Comparison of ENCODE assay signal across 15 cellular contexts in genomic region chr4:43757147-43757546, GRCh38.
A peak's percentile ranks its signal among the peaks of the same experiment; 100 is the strongest.
DNase-seq lines count a peak whose midpoint lies in the region; ATAC-seq and TF ChIP-seq lines count a peak whose summit lies in the region.
"Had no signal": no experiment of that assay in that cellular context is flagged by ENCODE, and none has a peak within 500 bp of the region (broad histone marks: within the 10 kb centered on the region; RNA-seq: fewer than 3 reads in every experiment).

No MANE protein-coding gene starts in this region.

- H3K14ac ChIP-seq in H9 (ENCODE audit: insufficient read depth, low read length), result no peak overlapping the region

- TF ChIP-seq POLR2A in spleen (IDR thresholded peaks at IDR 0.05), result no peak

- H2AFZ ChIP-seq in H9 (ENCODE audit: low read length), result no peak overlapping the region
- H2AFZ ChIP-seq: PC-9 had no signal

- peak; percentile 34 for DNase-seq in H9
- DNase-seq in RWPE1 (ENCODE audit: low spot score), result peak; percentile 30
- DNase-seq in foreskin keratinocyte, result peak; percentile 53 to 68
- peak; percentile 30 for DNase-seq in pons (ENCODE audit: low spot score)
- no peak for DNase-seq in dermis blood vessel endothelial cell
- no peak for DNase-seq in spleen
- DNase-seq in T-helper 2 cell treated with Interferon-gamma antibody and Interleukin-4, amounts not matched to agents 5 μg/mL and 100 μg/mL, for 36 hours (ENCODE audit: low spot score), result no peak
- DNase-seq: DMS79 treated with DMSO at 0.1 percent for 48 hours, gastrocnemius medialis, NCI-H1092 had no signal

- H3K4me2 ChIP-seq in H9 (ENCODE audit: insufficient read depth, insufficient read length, low read length), result no peak overlapping the region
- H3K4me2 ChIP-seq: BLaER1, PC-9 had no signal

- no peak overlapping the region for H3K9ac ChIP-seq in H9 (ENCODE audit: extremely low read depth, insufficient read length, low read length)
- H3K9ac ChIP-seq: BLaER1 had no signal

- no peak overlapping the region for H3T11ph ChIP-seq in H9 (ENCODE audit: low read length)

- H3K27me3 Mint-ChIP-seq in H9 (ENCODE audit: low read depth), result no peaks in the 10 kb centered on the region
- no peaks in the 10 kb centered on the region for H3K27me3 Mint-ChIP-seq in T-helper 2 cell treated with Interferon-gamma antibody and Interleukin-4, amounts not matched to agents 5 μg/mL and 100 μg/mL, for 36 hours (ENCODE audit: low read depth)
- H3K27me3 Mint-ChIP-seq: brain had no signal

- H3K18ac ChIP-seq in H9 (ENCODE audit: insufficient read length, low read depth, low read length), result no peak overlapping the region

- H3K27ac ChIP-seq in H9 (ENCODE audit: insufficient read length, low read depth, low read length) (no peak overlapping the region), RWPE1 (no peak overlapping the region), foreskin keratinocyte (no peak overlapping the region), spleen (no peak overlapping the region)
- H3K27ac ChIP-seq: BLaER1, gastrocnemius medialis, PC-9 had no signal

- no peak overlapping the region for H2BK20ac ChIP-seq in H9 (ENCODE audit: low read depth, low read length, poor library complexity, severe bottlenecking)

- H3K9me3 Mint-ChIP-seq in H9, result no peaks in the 10 kb centered on the region
- peaks cover 22% of the 10 kb centered on the region for H3K9me3 Mint-ChIP-seq in T-helper 2 cell treated with Interferon-gamma antibody and Interleukin-4, amounts not matched to agents 5 μg/mL and 100 μg/mL, for 36 hours
- H3K9me3 Mint-ChIP-seq: brain had no signal

- no peak overlapping the region for H2AK5ac ChIP-seq in H9 (ENCODE audit: insufficient read length, low read length)

- no peaks in the 10 kb centered on the region for H3K9me3 ChIP-seq in H9 (ENCODE audit: control insufficient read depth, low read depth, low read length)
- no peaks in the 10 kb centered on the region for H3K9me3 ChIP-seq in spleen
- H3K9me3 ChIP-seq: BLaER1, gastrocnemius medialis had no signal

- ATAC-seq in foreskin keratinocyte (peak; percentile 51), GM21723 (IDR thresholded peaks at IDR 0.05; ENCODE audit: unreplicated experiment) (no peak)
- ATAC-seq: gastrocnemius medialis, left lobe of liver had no signal

- H4K91ac ChIP-seq in H9 (ENCODE audit: insufficient read length, low read depth, low read length), result no peak overlapping the region

- no peaks in the 10 kb centered on the region for H3K79me1 ChIP-seq in H9 (ENCODE audit: insufficient read depth, low read depth, low read length, poor library complexity, severe bottlenecking)

- H3K36me3 ChIP-seq in spleen, result no peaks in the 10 kb centered on the region
- H3K36me3 ChIP-seq: BLaER1, gastrocnemius medialis had no signal

- H4K8ac ChIP-seq in H9 (replicated peaks; ENCODE audit: insufficient read length, low read depth, low read length), result no peak overlapping the region

- H3K4ac ChIP-seq in H9 (ENCODE audit: low read depth, low read length), result no peak overlapping the region

- intact Hi-C loops in spleen (cut with DNase I; ENCODE audit: low total_unique reads), result no loop called here

- POLR2A ChIA-PET in RWPE1 (lab: Yijun Ruan, JAX; ENCODE audit: low non-redundant PET), result no interaction called here

- no peaks in the 10 kb centered on the region for H3K23me2 ChIP-seq in H9 (ENCODE audit: insufficient read length, low read depth, low read length, poor library complexity, severe bottlenecking)

- no peak overlapping the region for H4K5ac ChIP-seq in H9 (ENCODE audit: insufficient read length, low read depth, low read length)

- H3K79me2 ChIP-seq in H9 (ENCODE audit: insufficient read depth, low read length), result no peaks in the 10 kb centered on the region

- peaks cover 6% of the 10 kb centered on the region in 2 experiments for H3K4me1 Mint-ChIP-seq in H9
- H3K4me1 Mint-ChIP-seq in T-helper 2 cell treated with Interferon-gamma antibody and Interleukin-4, amounts not matched to agents 5 μg/mL and 100 μg/mL, for 36 hours (ENCODE audit: low read depth), result no peaks in the 10 kb centered on the region

- H4K20me1 ChIP-seq in H9 (ENCODE audit: control insufficient read depth, insufficient read depth, insufficient read length), result no peaks in the 10 kb centered on the region
- H4K20me1 ChIP-seq: BLaER1 had no signal

- H3K56ac ChIP-seq in H9 (ENCODE audit: insufficient read length, low read depth, low read length), result no peak overlapping the region

- no peak overlapping the region for H2BK15ac ChIP-seq in H9 (ENCODE audit: low read depth, low read length)

- no peak overlapping the region for H3K4me3 Mint-ChIP-seq in H9
- H3K4me3 Mint-ChIP-seq in T-helper 2 cell treated with Interferon-gamma antibody and Interleukin-4, amounts not matched to agents 5 μg/mL and 100 μg/mL, for 36 hours, result no peak overlapping the region
- H3K4me3 Mint-ChIP-seq: brain had no signal

- no peak overlapping the region for H2BK12ac ChIP-seq in H9 (ENCODE audit: insufficient read length, low read depth, low read length)

- H3K23ac ChIP-seq in H9 (ENCODE audit: insufficient read length, low read depth, low read length), result no peak overlapping the region

- no peak overlapping the region for H2BK120ac ChIP-seq in H9 (ENCODE audit: low read depth, low read length, poor library complexity, severe bottlenecking)

- TF ChIP-seq CTCF in H9 (conservative IDR thresholded peaks at IDR 0.05), result no peak
- no peak for TF ChIP-seq CTCF in RWPE1 (conservative IDR thresholded peaks at IDR 0.05; ENCODE audit: low read depth)
- no peak for TF ChIP-seq CTCF in foreskin keratinocyte (conservative IDR thresholded peaks at IDR 0.05)
- TF ChIP-seq CTCF in spleen (IDR thresholded peaks at IDR 0.05 in 8 of 11, conservative IDR thresholded peaks at IDR 0.05 in 3 of 11), result no peak

- H3K27me3 ChIP-seq in H9 (ENCODE audit: insufficient read depth, low read length) (no peaks in the 10 kb centered on the region), foreskin keratinocyte (no peaks in the 10 kb centered on the region), spleen (replicated peaks in 1 of 7) (no peaks in the 10 kb centered on the region)
- H3K27me3 ChIP-seq: BLaER1, gastrocnemius medialis had no signal

- no peak overlapping the region for H3K4me3 ChIP-seq in spleen
- H3K4me3 ChIP-seq: BLaER1, gastrocnemius medialis, PC-9 had no signal

- peak overlapping the region; percentile 46 to 93 (median 92) for H3K27ac Mint-ChIP-seq in H9
- no peak overlapping the region for H3K27ac Mint-ChIP-seq in T-helper 2 cell treated with Interferon-gamma antibody and Interleukin-4, amounts not matched to agents 5 μg/mL and 100 μg/mL, for 36 hours
- H3K27ac Mint-ChIP-seq: brain had no signal

- H3K4me1 ChIP-seq in H9 (ENCODE audit: insufficient read depth, low read length) (0 out of 2 replicates have a peak, but pooled peaks cover 3% of the 10 kb centered on the region), foreskin keratinocyte (no peaks in the 10 kb centered on the region), spleen (no peaks in the 10 kb centered on the region)
- H3K4me1 ChIP-seq: BLaER1, gastrocnemius medialis had no signal

- no peak overlapping the region for H2BK5ac ChIP-seq in H9 (ENCODE audit: insufficient read length, low read length)

- peaks cover 0 to 6% (median 0%) of the 10 kb centered on the region in 3 experiments; a peak in 1 of 7 replicates for H3K36me3 Mint-ChIP-seq in H9 (ENCODE audit: insufficient read depth in 1 of 3, low read depth in 3 of 3)
- no peaks in the 10 kb centered on the region for H3K36me3 Mint-ChIP-seq in T-helper 2 cell treated with Interferon-gamma antibody and Interleukin-4, amounts not matched to agents 5 μg/mL and 100 μg/mL, for 36 hours (ENCODE audit: low read depth)
- H3K36me3 Mint-ChIP-seq: brain had no signal

- CTCF ChIA-PET in RWPE1 (lab: Yijun Ruan, JAX), result no interaction called here

Comparison
In these comparisons a context has a peak if more than half of its experiments do, and no peak if none do; other contexts are left out.
1. DNase-seq: peak in H9 (single experiment), RWPE1 (single experiment), foreskin keratinocyte (2 of 2) and pons (single experiment); none in dermis blood vessel endothelial cell (single experiment), spleen (single experiment) and T-helper 2 cell treated with Interferon-gamma antibody and Interleukin-4, amounts not matched to agents 5 μg/mL and 100 μg/mL, for 36 hours (single experiment).